In genomic region chr6:34697904-34698557, GRCh38 we compare ENCODE assay signal across 14 cellular contexts. TPM values are rescaled to one million over a fixed set of nuclear protein-coding genes. Genes with fewer than 3 reads are reported as not detected.
DNase-seq lines count a peak whose midpoint lies in the region; ATAC-seq and TF ChIP-seq lines count a peak whose summit lies in the region.
"Had no signal": no experiment of that assay in that cellular context is flagged by ENCODE, and none has a peak within 500 bp of the region (broad histone marks: within the 10 kb centered on the region; RNA-seq: fewer than 3 reads in every experiment).

No MANE protein-coding gene starts in this region.

- H3K36me3 ChIP-seq in CD8-positive, alpha-beta memory T cell (ENCODE audit: insufficient read depth, low read length): no peaks in the 10 kb centered on the region
- peaks cover 12% of the 10 kb centered on the region for H3K36me3 ChIP-seq in OCI-LY7 (ENCODE audit: insufficient read depth, low read length)
- H3K36me3 ChIP-seq: MG63 had no signal

- ATAC-seq in omental fat pad (ENCODE audit: low FRiP score): no peak

- intact Hi-C loops in OCI-LY7 (cut with micrococcal nuclease; ENCODE audit: unreplicated experiment) (loop anchor here (1.0 to 2.0 kb wide), 2 partner anchors 23 to 93 kb away; no protein-coding TSS in a partner anchor), CD14-positive monocyte (cut with micrococcal nuclease) (loop anchor here (5.0 to 10.0 kb wide), 3 partner anchors 36 to 57 kb away; partner anchors contain the start of gene SNRPC (in 1 of the 2))

- H3K9me3 Mint-ChIP-seq in CD8-positive, alpha-beta memory T cell: no peaks in the 10 kb centered on the region
- H3K9me3 Mint-ChIP-seq in brain (no peaks in the 10 kb centered on the region), CD14-positive monocyte (peaks cover 0 to 2% (median 0%) of the 10 kb centered on the region in 7 donors)
- H3K9me3 Mint-ChIP-seq: stimulated activated naive B cell treated with anti-CD40 and anti-IgM and Interleukin-4, amounts not matched to agents 10 μg/mL and 1 μg/mL and 100 μg/mL, for 72 hours had no signal

- no peak for TF ChIP-seq CTCF in 22Rv1 (IDR thresholded peaks at IDR 0.05)
- no peak for TF ChIP-seq CTCF in OCI-LY7 (conservative IDR thresholded peaks at IDR 0.05; ENCODE audit: low read length)
- no peak for TF ChIP-seq CTCF in brain (conservative IDR thresholded peaks at IDR 0.05)
- TF ChIP-seq CTCF in omental fat pad (IDR thresholded peaks at IDR 0.05): no peak
- TF ChIP-seq CTCF in CD14-positive monocyte (IDR thresholded peaks at IDR 0.05): no peak

- peak overlapping the region; percentile 97 for H2AFZ ChIP-seq in OCI-LY7 (ENCODE audit: low read length)

- H3K4me3 Mint-ChIP-seq in CD8-positive, alpha-beta memory T cell: peak overlapping the region; percentile 78 to 100 (median 97)
- H3K4me3 Mint-ChIP-seq in brain (peak overlapping the region; percentile 93 to 97 (median 95)), CD14-positive monocyte (peak overlapping the region in 1 of 2 donors; percentile 96)

- peaks cover 39% of the 10 kb centered on the region for H3K79me2 ChIP-seq in OCI-LY7 (ENCODE audit: insufficient read depth, low read depth, low read length)

- peak overlapping the region; percentile 24 to 100 (median 100) for H3K27ac Mint-ChIP-seq in CD8-positive, alpha-beta memory T cell
- H3K27ac Mint-ChIP-seq in brain (no peak overlapping the region), CD14-positive monocyte (peak overlapping the region in 3 of 7 donors; percentile 6 to 99 (median 98))

- H3K9me2 ChIP-seq in OCI-LY7 (ENCODE audit: insufficient read depth, low read length): no peaks in the 10 kb centered on the region

- H3K36me3 Mint-ChIP-seq in CD8-positive, alpha-beta memory T cell: peaks cover 0 to 13% (median 0%) of the 10 kb centered on the region in 3 donors
- H3K36me3 Mint-ChIP-seq in brain (no peaks in the 10 kb centered on the region), CD14-positive monocyte (peaks cover 6 to 10% of the 10 kb centered on the region in 2 donors)

- H3K4me1 ChIP-seq in CD8-positive, alpha-beta memory T cell (ENCODE audit: insufficient read depth, low read length): peaks cover 23% of the 10 kb centered on the region
- H3K4me1 ChIP-seq in OCI-LY7 (ENCODE audit: insufficient read depth, low read length, poor library complexity, severe bottlenecking): peaks cover 33% of the 10 kb centered on the region

- peak overlapping the region; percentile 99 for H3K4me3 ChIP-seq in CD8-positive, alpha-beta memory T cell (ENCODE audit: low read length)
- H3K4me3 ChIP-seq in OCI-LY7 (ENCODE audit: low read depth, low read length, poor library complexity, severe bottlenecking): peak overlapping the region; percentile 97

- BruUV-seq in OCI-LY7 (replicated peaks; lab: Mats Ljungman, UMichigan): no TSS peak

- H3K4me2 ChIP-seq in OCI-LY7 (ENCODE audit: low read length): peak overlapping the region; percentile 95

- H3K27ac ChIP-seq in 22Rv1: peak overlapping the region; percentile 82; the same call in 1 of the 2 replicates
- H3K27ac ChIP-seq in CD8-positive, alpha-beta memory T cell (ENCODE audit: low read depth, low read length): peak overlapping the region; percentile 96
- H3K27ac ChIP-seq in OCI-LY7 (ENCODE audit: low read depth, low read length, poor library complexity, severe bottlenecking): peak overlapping the region; percentile 65

- CTCF ChIA-PET in CD8-positive, alpha-beta memory T cell (lab: Charles Lee): no interaction called here
- CTCF ChIA-PET in OCI-LY7 (lab: Charles Lee; ENCODE audit: unreplicated experiment): no interaction called here

- peaks cover 11% of the 10 kb centered on the region; the same call in 1 of the 2 replicates for H4K20me1 ChIP-seq in OCI-LY7 (ENCODE audit: insufficient read depth, low read length)

- no peaks in the 10 kb centered on the region for H3K27me3 Mint-ChIP-seq in CD8-positive, alpha-beta memory T cell
- peaks cover 14% of the 10 kb centered on the region for H3K27me3 Mint-ChIP-seq in brain
- H3K27me3 Mint-ChIP-seq in CD14-positive monocyte (ENCODE audit: low read depth in 3 of 3): peaks cover 0 to 3% (median 2%) of the 10 kb centered on the region in 3 donors
- H3K27me3 Mint-ChIP-seq: stimulated activated naive B cell treated with anti-CD40 and anti-IgM and Interleukin-4, amounts not matched to agents 10 μg/mL and 1 μg/mL and 100 μg/mL, for 72 hours had no signal

- POLR2A ChIA-PET in CD8-positive, alpha-beta memory T cell (lab: Charles Lee): no interaction called here
- POLR2A ChIA-PET in OCI-LY7 (lab: Charles Lee): interaction anchor here (0.7 to 1.5 kb wide), 3 partner anchors 34 to 202 kb away, joined by 3 to 4 read pairs (median 3); no protein-coding TSS in a partner anchor

- H3K27me3 ChIP-seq in CD8-positive, alpha-beta memory T cell (ENCODE audit: insufficient read depth, low read length, poor library complexity, severe bottlenecking): no peaks in the 10 kb centered on the region
- H3K27me3 ChIP-seq: MG63 had no signal

- H3K4me1 Mint-ChIP-seq in CD8-positive, alpha-beta memory T cell: peaks cover 34 to 43% (median 42%) of the 10 kb centered on the region in 3 donors
- H3K4me1 Mint-ChIP-seq in brain: peaks cover 40% of the 10 kb centered on the region
- peaks cover 38% of the 10 kb centered on the region for H3K4me1 Mint-ChIP-seq in CD14-positive monocyte

- H3K9me3 ChIP-seq in CD8-positive, alpha-beta memory T cell (ENCODE audit: low read length): no peaks in the 10 kb centered on the region
- no peaks in the 10 kb centered on the region for H3K9me3 ChIP-seq in OCI-LY7 (ENCODE audit: low read length)
- H3K9me3 ChIP-seq: MG63 had no signal

- no peak for DNase-seq in CD8-positive, alpha-beta memory T cell
- DNase-seq in OCI-LY7 (ENCODE audit: low spot score) (no peak), omental fat pad (ENCODE audit: low spot score) (no peak), cerebellar nuclear complex (lab: John Stamatoyannopoulos, UW) (no peak), CD14-positive monocyte (ENCODE audit: low spot score) (no peak), NCI-H226 (no peak)
- DNase-seq: hypothalamus; MG63; NCI-H446 treated with DMSO at 0.1 percent for 48 hours; Right ventricle myocardium superior; stimulated activated CD4-positive, alpha-beta T cell treated with anti-CD3 and anti-CD28 coated beads, Interleukin-1b, Interleukin-23, amount 100 ng/mL, for 48 hours; stimulated activated naive B cell treated with anti-CD40 and anti-IgM and Interleukin-4, amounts not matched to agents 10 μg/mL and 1 μg/mL and 100 μg/mL, for 72 hours had no signal

RNA-seq across cellular contexts. Expression of gene ILRUN, which starts 1.5 kb away (rescaled TPM):
- total RNA-seq in CD8-positive, alpha-beta memory T cell: 10 to 100 TPM; 53.3 to 61.9 TPM
- polyA plus RNA-seq in CD8-positive, alpha-beta memory T cell: 18.8 TPM
- total RNA-seq in OCI-LY7 (2014; rRNA removed; shearing (Covaris generic)): 25.6 and 27.1 TPM in 2 replicates
- total RNA-seq in OCI-LY7 (2022) (77.6 and 82.7 TPM in 2 replicates), omental fat pad (10 to 100 TPM; 77.5 to 84.1 (median 80.1) TPM)
- polyA plus RNA-seq in brain (ENCODE audit: insufficient read depth, low read depth, low replicate concordance) (98.7 TPM), CD14-positive monocyte (1 to 10 TPM; 6.2 to 6.5 TPM)

RNA-seq across cellular contexts. Expression of gene SNRPC, which starts 59.3 kb away (rescaled TPM):
- total RNA-seq in CD8-positive, alpha-beta memory T cell: 100 to 1,000 TPM; 204 to 211 TPM
- 287 TPM for polyA plus RNA-seq in CD8-positive, alpha-beta memory T cell
- 158 and 210 TPM in 2 replicates for total RNA-seq in OCI-LY7 (2014; rRNA removed; shearing (Covaris generic))
- total RNA-seq in OCI-LY7 (2022) (177 and 184 TPM in 2 replicates), omental fat pad (10 to 100 TPM; 30.9 to 65.5 (median 51.5) TPM)
- polyA plus RNA-seq in brain (ENCODE audit: insufficient read depth, low read depth, low replicate concordance) (260 TPM), CD14-positive monocyte (100 to 1,000 TPM; 229 to 236 TPM)

Comparison
In these comparisons a context has a peak if more than half of its experiments do, and no peak if none do; other contexts are left out.
1. H3K27ac Mint-ChIP-seq: peak in CD8-positive, alpha-beta memory T cell (8 of 8); none in brain (0 of 5).
2. Peak in every context shown above with its lines, with median percentiles within 50 percentile points of each other: H3K27ac ChIP-seq.